Comparison of ENCODE assay signal across 24 cellular contexts in the genomic region with DNA sequence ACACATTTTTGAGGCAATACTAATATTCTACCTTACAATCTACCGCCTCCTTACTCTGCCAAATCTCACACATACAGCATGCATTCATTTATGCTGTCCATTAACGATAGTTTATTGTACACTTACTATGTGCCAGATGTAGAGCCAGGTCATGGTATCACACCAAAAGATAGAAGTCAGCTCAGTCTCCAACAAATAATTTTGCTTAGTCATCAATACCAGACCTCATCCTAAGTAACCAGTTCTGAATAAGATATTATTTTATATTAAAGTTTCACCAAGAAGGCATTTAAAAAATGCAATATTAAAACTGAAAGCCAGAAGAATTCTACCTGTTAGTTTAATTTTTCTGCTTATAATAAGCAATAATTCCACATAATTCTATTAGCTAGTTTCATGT.
DNase-seq lines count a peak whose midpoint lies in the region; ATAC-seq, FAIRE-seq and TF ChIP-seq lines count a peak whose summit lies in the region.
"Had no signal": no experiment of that assay in that cellular context is flagged by ENCODE, and none has a peak within 500 bp of the region (broad histone marks: within the 10 kb centered on the region; RNA-seq: fewer than 3 reads in every experiment).

No MANE protein-coding gene starts in this region.

- no TSS peak for BruUV-seq in HepG2 (replicated peaks; lab: Mats Ljungman, UMichigan)
- no TSS peak for BruUV-seq in K562 (replicated peaks; lab: Mats Ljungman, UMichigan)

- TF ChIP-seq RAD21 in HepG2 (CRISPR knock-in tag; IDR thresholded peaks at IDR 0.05) (no peak), K562 (CRISPR knock-in tag; conservative IDR thresholded peaks at IDR 0.05 in 1 of 2, IDR thresholded peaks at IDR 0.05 in 1 of 2) (no peak)

- no peaks in the 10 kb centered on the region for H3K9me3 ChIP-seq in HepG2 (ENCODE audit: low read length)
- H3K9me3 ChIP-seq in right lobe of liver = no peaks in the 10 kb centered on the region
- H3K9me3 ChIP-seq in K562 (replicated peaks; ENCODE audit: control insufficient read depth, insufficient read depth, low read depth, low read length) = no peaks in the 10 kb centered on the region
- no peaks in the 10 kb centered on the region for H3K9me3 ChIP-seq in endodermal cell (ENCODE audit: control insufficient read depth, low read length)
- H3K9me3 ChIP-seq in MG63 = no peaks in the 10 kb centered on the region
- H3K9me3 ChIP-seq: BE2C, BLaER1 had no signal

- no peaks in the 10 kb centered on the region for H3K79me2 ChIP-seq in HepG2 (ENCODE audit: insufficient read depth, low read length)
- no peaks in the 10 kb centered on the region for H3K79me2 ChIP-seq in K562 (ENCODE audit: control insufficient read depth, insufficient read depth, low read length)

- TF ChIP-seq POLR2A in HepG2 (IDR thresholded peaks at IDR 0.05; ENCODE audit: insufficient read depth in 1 of 2, low read depth in 2 of 2, low read length in 2 of 2) (no peak), right lobe of liver (IDR thresholded peaks at IDR 0.05) (no peak), K562 (conservative IDR thresholded peaks at IDR 0.05) (no peak)

- H3K4me3 ChIP-seq in HepG2 (replicated peaks in 1 of 3; ENCODE audit: insufficient read depth in 1 of 3, low read depth in 2 of 3, low read length in 3 of 3) (no peak overlapping the region), right lobe of liver (no peak overlapping the region), K562 (no peak overlapping the region), endodermal cell (ENCODE audit: low read length) (peak overlapping the region; percentile 0), MG63 (no peak overlapping the region)
- H3K4me3 ChIP-seq: BLaER1, GM12878 had no signal

- no peaks in the 10 kb centered on the region for H3K9me1 ChIP-seq in K562 (ENCODE audit: control insufficient read depth, insufficient read depth, low read length)

- H2AFZ ChIP-seq in HepG2 (ENCODE audit: low read length) (no peak overlapping the region), K562 (ENCODE audit: low read depth, low read length) (no peak overlapping the region)

- no peaks in the 10 kb centered on the region for H3K9me3 Mint-ChIP-seq in endodermal cell
- H3K9me3 Mint-ChIP-seq: CD4-positive, alpha-beta memory T cell had no signal

- H3K36me3 ChIP-seq in HepG2 (replicated peaks in 1 of 2; ENCODE audit: control insufficient read depth in 1 of 2, insufficient read depth in 2 of 2, low read length in 2 of 2) (no peaks in the 10 kb centered on the region), right lobe of liver (no peaks in the 10 kb centered on the region), K562 (ENCODE audit: control insufficient read depth, insufficient read depth, low read length) (no peaks in the 10 kb centered on the region), endodermal cell (ENCODE audit: control insufficient read depth, insufficient read depth, low read length) (no peaks in the 10 kb centered on the region), MG63 (no peaks in the 10 kb centered on the region)
- H3K36me3 ChIP-seq: BE2C, BLaER1 had no signal

- FAIRE-seq in HepG2 (lab: Jason Lieb, UNC) = no peak
- FAIRE-seq in K562 (lab: Jason Lieb, UNC) = no peak
- FAIRE-seq: GM12878, GM12892 had no signal

- no peaks in the 10 kb centered on the region for H4K20me1 ChIP-seq in HepG2 (ENCODE audit: insufficient read depth, low read length)
- H4K20me1 ChIP-seq in K562 (replicated peaks; ENCODE audit: control insufficient read depth, insufficient read depth, low read length) = no peaks in the 10 kb centered on the region
- H4K20me1 ChIP-seq: BLaER1 had no signal

- POLR2A ChIA-PET in HepG2 (lab: Yijun Ruan, JAX) = no interaction called here
- POLR2A ChIA-PET in K562 (lab: Yijun Ruan, JAX) = interaction anchor here (0.7 kb wide), 1 partner anchor 94 kb away, joined by 3 read pairs; no protein-coding TSS in a partner anchor

- TF ChIP-seq EP300 in HepG2 (IDR thresholded peaks at IDR 0.05; ENCODE audit: low read depth in 2 of 2, low read length in 2 of 2) (no peak), HepG2 (CRISPR knock-in tag; IDR thresholded peaks at IDR 0.05; ENCODE audit: borderline replicate concordance) (no peak), K562 (IDR thresholded peaks at IDR 0.05; ENCODE audit: low read length) (no peak)

- in situ Hi-C loops in HepG2 (cut with HindIII; ENCODE audit: extremely low pct_ligation_motif_present, low pct_unique_long_range_greater_than_20kb) (loop anchor here (25.0 kb wide), 1 partner anchor 581 kb away; no protein-coding TSS in a partner anchor), K562 (cut with MboI) (loop anchor here (25.0 kb wide), 2 partner anchors 581 to 856 kb away; no protein-coding TSS in a partner anchor)

- H3K27ac ChIP-seq in HepG2 (ENCODE audit: extremely low read length, insufficient read depth, low read length) = no peak overlapping the region
- H3K27ac ChIP-seq in right lobe of liver = no peak overlapping the region
- no peak overlapping the region for H3K27ac ChIP-seq in K562 (ENCODE audit: extremely low read depth, low read depth, low read length)
- no peak overlapping the region for H3K27ac ChIP-seq in endodermal cell (ENCODE audit: low read depth, low read length)
- H3K27ac ChIP-seq: 22Rv1, BLaER1 had no signal

- H3K36me3 Mint-ChIP-seq in endodermal cell (ENCODE audit: low read depth) = no peaks in the 10 kb centered on the region
- H3K36me3 Mint-ChIP-seq: CD14-positive monocyte; CD4-positive, alpha-beta memory T cell; CD4-positive, CD25-positive, alpha-beta regulatory T cell; CD8-positive, alpha-beta memory T cell had no signal

- ATAC-seq in HepG2 (no peak), right lobe of liver (no peak), K562 (no peak), GM19397 (IDR thresholded peaks at IDR 0.05; ENCODE audit: unreplicated experiment) (no peak)
- ATAC-seq: GM12878 had no signal

- H3K4me1 ChIP-seq in HepG2 (ENCODE audit: insufficient read depth, low read length) = no peaks in the 10 kb centered on the region
- no peaks in the 10 kb centered on the region for H3K4me1 ChIP-seq in right lobe of liver
- H3K4me1 ChIP-seq in K562 (replicated peaks in 1 of 2; ENCODE audit: control insufficient read depth in 2 of 2, insufficient read depth in 2 of 2, low read length in 2 of 2) = no peaks in the 10 kb centered on the region
- H3K4me1 ChIP-seq in endodermal cell (ENCODE audit: control insufficient read depth, insufficient read depth, low read length) = peaks cover 9% of the 10 kb centered on the region
- H3K4me1 ChIP-seq: BE2C, BLaER1 had no signal

- 0% methylated on average over 2 of the region's 2 CpGs for WGBS in HepG2 (ENCODE audit: low lambda C conversion rate)
- WGBS in right lobe of liver (ENCODE audit: insufficient coverage, low coverage, low lambda C conversion rate, missing lambda C conversion rate) = 65% methylated on average over 2 of the region's 2 CpGs
- 0% methylated on average over 2 of the region's 2 CpGs for WGBS in K562 (ENCODE audit: insufficient coverage, low coverage, missing lambda C conversion rate)
- 90 to 91% methylated on average over 2 of the region's 2 CpGs for WGBS in endodermal cell (ENCODE audit: insufficient coverage in 1 of 2, insufficient read length in 1 of 2), 2 experiments

- TF ChIP-seq CTCF in HepG2 (CRISPR knock-in tag; IDR thresholded peaks at IDR 0.05) = no peak
- no peak for TF ChIP-seq CTCF in right lobe of liver (IDR thresholded peaks at IDR 0.05)
- TF ChIP-seq CTCF in K562 (IDR thresholded peaks at IDR 0.05 in 2 of 3, conservative IDR thresholded peaks at IDR 0.05 in 1 of 3; ENCODE audit: insufficient read depth in 2 of 3, low read depth in 1 of 3, low read length in 3 of 3) = no peak
- no peak for TF ChIP-seq CTCF in endodermal cell (conservative IDR thresholded peaks at IDR 0.05)

- H3K27ac Mint-ChIP-seq in endodermal cell = no peak overlapping the region
- H3K27ac Mint-ChIP-seq: CD14-positive monocyte; CD4-positive, alpha-beta memory T cell; CD4-positive, CD25-positive, alpha-beta regulatory T cell; CD8-positive, alpha-beta memory T cell had no signal

- DNase-seq in HepG2 (ENCODE audit: low spot score) (no peak), right lobe of liver (no peak), K562 (ENCODE audit: extremely low read depth in 1 of 4, low spot score in 3 of 4) (no peak), endodermal cell (no peak), MG63 (no peak)
- DNase-seq: ACHN; BE2C; C1 segment of cervical spinal cord; CD4-positive, alpha-beta memory T cell; CD4-positive, CD25-positive, alpha-beta regulatory T cell; CD8-positive, alpha-beta memory T cell; DMS 273 treated with DMSO at 0.1 percent for 48 hours; DMS153; DMS53; DMS79; DND-41; EL; GDM1 had no signal

- H3K4me2 ChIP-seq in HepG2 (ENCODE audit: low read depth, low read length) (no peak overlapping the region), K562 (ENCODE audit: insufficient read depth, low read length) (no peak overlapping the region)
- H3K4me2 ChIP-seq: BLaER1 had no signal

- no peak overlapping the region for H3K4me3 Mint-ChIP-seq in endodermal cell
- H3K4me3 Mint-ChIP-seq: CD4-positive, alpha-beta memory T cell; CD4-positive, CD25-positive, alpha-beta regulatory T cell; CD8-positive, alpha-beta memory T cell had no signal

- H3K27me3 ChIP-seq in HepG2 (ENCODE audit: control insufficient read depth in 1 of 2, insufficient read depth in 2 of 2, low read length in 2 of 2) (no peaks in the 10 kb centered on the region), right lobe of liver (no peaks in the 10 kb centered on the region), K562 (ENCODE audit: control insufficient read depth in 2 of 2, insufficient read depth in 2 of 2, low read length in 2 of 2) (no peaks in the 10 kb centered on the region), endodermal cell (ENCODE audit: control insufficient read depth, insufficient read depth, low read length, poor library complexity, severe bottlenecking) (no peaks in the 10 kb centered on the region), MG63 (no peaks in the 10 kb centered on the region)
- H3K27me3 ChIP-seq: BE2C, BLaER1 had no signal

- no peak overlapping the region for H3K9ac ChIP-seq in HepG2 (ENCODE audit: insufficient read depth, low read depth, low read length)
- H3K9ac ChIP-seq in K562 (ENCODE audit: insufficient read depth in 1 of 2, low read depth in 2 of 2, low read length in 2 of 2) = no peak overlapping the region
- no peak overlapping the region for H3K9ac ChIP-seq in endodermal cell (ENCODE audit: extremely low read depth, low read length, poor library complexity, severe bottlenecking)
- H3K9ac ChIP-seq: BLaER1 had no signal

- intact Hi-C loops in HepG2 (cut with micrococcal nuclease; ENCODE audit: unreplicated experiment) (no loop called here), right lobe of liver (cut with DNase I) (no loop called here), K562 (cut with micrococcal nuclease) (no loop called here)

- CTCF ChIA-PET in HepG2 (lab: Yijun Ruan, JAX; ENCODE audit: low intra/inter-chr PET ratio, low total read pairs) = no interaction called here
- CTCF ChIA-PET in K562 (lab: Yijun Ruan, JAX; ENCODE audit: low intra/inter-chr PET ratio) = no interaction called here

- peaks cover 58% of the 10 kb centered on the region for H3K4me1 Mint-ChIP-seq in endodermal cell
- H3K4me1 Mint-ChIP-seq: CD14-positive monocyte; CD4-positive, alpha-beta memory T cell; CD4-positive, CD25-positive, alpha-beta regulatory T cell; CD8-positive, alpha-beta memory T cell had no signal

- H3K27me3 Mint-ChIP-seq in endodermal cell (ENCODE audit: insufficient read depth) = no peaks in the 10 kb centered on the region
- H3K27me3 Mint-ChIP-seq: CD4-positive, CD25-positive, alpha-beta regulatory T cell had no signal
